In genomic region chr1:193013707-193014106, GRCh38 we compare ENCODE assay signal across 17 cellular contexts. TPM values are rescaled to one million over a fixed set of nuclear protein-coding genes. Genes with fewer than 3 reads are reported as not detected.
A peak's percentile ranks its signal among the peaks of the same experiment; 100 is the strongest.
DNase-seq lines count a peak whose midpoint lies in the region; ATAC-seq, FAIRE-seq and TF ChIP-seq lines count a peak whose summit lies in the region.
"Had no signal": no experiment of that assay in that cellular context is flagged by ENCODE, and none has a peak within 500 bp of the region (broad histone marks: within the 10 kb centered on the region; RNA-seq: fewer than 3 reads in every experiment).

No MANE protein-coding gene starts in this region.

- no peak overlapping the region; the same call in 2 of the 3 replicates for H2BK15ac ChIP-seq in IMR-90 (ENCODE audit: low read depth, low read length)

- no peak overlapping the region for H3K4me3 ChIP-seq in IMR-90 (ENCODE audit: insufficient read depth, low read depth, low read length)
- H3K4me3 ChIP-seq in pancreas, result no peak overlapping the region
- H3K4me3 ChIP-seq: SJCRH30 had no signal

- no peak overlapping the region; the same call in 1 of the 2 replicates for H2AK5ac ChIP-seq in IMR-90 (ENCODE audit: low read depth, low read length)

- H3K36me3 ChIP-seq in IMR-90 (ENCODE audit: control insufficient read depth, insufficient read depth, low read length), result no peaks in the 10 kb centered on the region
- H3K36me3 ChIP-seq in pancreas, result no peaks in the 10 kb centered on the region
- H3K36me3 ChIP-seq: SJCRH30 had no signal

- ATAC-seq in IMR-90 (ENCODE audit: low read depth) (no peak; the same call in 1 of the 2 replicates), left ventricle myocardium superior (peak; percentile 88), pancreas (peak; percentile 61 to 73 (median 65)), HG02623 (IDR thresholded peaks at IDR 0.05; ENCODE audit: unreplicated experiment) (no peak), HG03342 (IDR thresholded peaks at IDR 0.05; ENCODE audit: unreplicated experiment) (no peak)

- 0 out of 2 replicates have a peak overlapping the region, but pooled peaks have one; percentile 2 for H2BK20ac ChIP-seq in IMR-90 (ENCODE audit: low read depth, low read length)

- no peaks in the 10 kb centered on the region for H3K79me1 ChIP-seq in IMR-90 (ENCODE audit: low read depth in 1 of 2, low read length in 2 of 2)

- POLR2A ChIA-PET in IMR-90 (lab: Charles Lee; ENCODE audit: unreplicated experiment), result no interaction called here

- H3K4ac ChIP-seq in IMR-90 (ENCODE audit: low read depth, low read length), result peak overlapping the region; percentile 22; the same call in 1 of the 2 replicates

- H3K27me3 ChIP-seq in IMR-90 (ENCODE audit: control insufficient read depth, insufficient read depth, low read length) (no peaks in the 10 kb centered on the region), pancreas (no peaks in the 10 kb centered on the region)
- H3K27me3 ChIP-seq: SJCRH30 had no signal

- no peak overlapping the region for H2AFZ ChIP-seq in IMR-90 (replicated peaks; ENCODE audit: low read length, poor library complexity)

- H3K14ac ChIP-seq in IMR-90 (replicated peaks; ENCODE audit: low read depth, low read length), result peak overlapping the region; percentile 38; the same call in 1 of the 2 replicates

- in situ Hi-C loops in IMR-90 (cut with MboI; ENCODE audit: low sequenced_read_pairs), result no loop called here

- TF ChIP-seq POLR2A in IMR-90 (IDR thresholded peaks at IDR 0.05; ENCODE audit: low read depth, low read length), result no peak

- H2BK120ac ChIP-seq in IMR-90 (ENCODE audit: low read depth, low read length), result 0 out of 2 replicates have a peak overlapping the region, but pooled peaks have one; percentile 26

- DNase-seq in IMR-90, result no peak
- no peak for DNase-seq in epithelial cell of prostate (ENCODE audit: low read depth, low spot score)
- DNase-seq in left ventricle myocardium superior, result no peak
- peak in 2 of 6 donors; percentile 22 to 23 for DNase-seq in pancreas
- DNase-seq in germinal center (ENCODE audit: low spot score), result no peak
- DNase-seq in NCI-H510A treated with DMSO at 0.1 percent for 48 hours (lab: John Stamatoyannopoulos, UW), result no peak
- DNase-seq: DMS 273 treated with DMSO at 0.1 percent for 48 hours, GDM1, H9, Kasumi-1, MM.1S, NCI-H1105, NCI-H2081 treated with DMSO at 0.1 percent for 48 hours, NCI-H446 treated with DMSO at 0.1 percent for 48 hours, SJCRH30 had no signal

- H3K23ac ChIP-seq in IMR-90 (ENCODE audit: low read depth, low read length), result 0 out of 2 replicates have a peak overlapping the region, but pooled peaks have one; percentile 68

- H2BK5ac ChIP-seq in IMR-90 (ENCODE audit: low read depth, low read length, poor library complexity, severe bottlenecking), result peak overlapping the region; percentile 91

- H4K91ac ChIP-seq in IMR-90 (ENCODE audit: insufficient read depth, low read depth, low read length), result peak overlapping the region; percentile 13; the same call in 1 of the 2 replicates

- H3K9ac ChIP-seq in IMR-90 (ENCODE audit: low read depth, low read length), result no peak overlapping the region

- FAIRE-seq in pancreas (lab: Jason Lieb, UNC), result no peak

- no CpG with 5 or more reads among the region's 7 CpGs for WGBS in IMR-90 (ENCODE audit: extremely low coverage in 2 of 2, insufficient read length in 1 of 2), 2 experiments
- WGBS in pancreas, 2 donors, result 29 to 39% methylated on average over 7 of the region's 7 CpGs

- dilution Hi-C loops in IMR-90 (cut with HindIII; ENCODE audit: low sequenced_read_pairs, unreplicated experiment), result loop anchor here (25.0 kb wide), 2 partner anchors 201 to 526 kb away; partner anchors contain the start of gene RGS2

- H3K18ac ChIP-seq in IMR-90 (ENCODE audit: low read depth, low read length), result peak overlapping the region; percentile 73

- H3K4me1 ChIP-seq in IMR-90 (ENCODE audit: control insufficient read depth, insufficient read depth, low read length), result peaks cover 2% of the 10 kb centered on the region
- peaks cover 1 to 10% (median 6%) of the 10 kb centered on the region in 3 donors for H3K4me1 ChIP-seq in pancreas
- H3K4me1 ChIP-seq: SJCRH30 had no signal

- no peaks in the 10 kb centered on the region for H3K9me1 ChIP-seq in IMR-90 (ENCODE audit: insufficient read depth, low read length)

- no peak overlapping the region for H2AK9ac ChIP-seq in IMR-90 (replicated peaks; ENCODE audit: low read depth, low read length, poor library complexity)

- BruUV-seq in IMR-90 (replicated peaks; lab: Mats Ljungman, UMichigan), result no TSS peak

- peak overlapping the region in 1 of 2 experiments; percentile 8; a peak in 1 of 4 replicates for H4K8ac ChIP-seq in IMR-90 (ENCODE audit: low read depth in 2 of 2, low read length in 2 of 2)

- no peak overlapping the region for H3K56ac ChIP-seq in IMR-90 (ENCODE audit: extremely low read depth, insufficient read depth, low read length)

- intact Hi-C loops in IMR-90 (cut with micrococcal nuclease) (loop anchor here (2.0 kb wide), 1 partner anchor 109 kb away; no protein-coding TSS in a partner anchor), left ventricle myocardium superior (cut with micrococcal nuclease) (no loop called here), pancreas (cut with DNase I) (no loop called here)

- H3K27ac ChIP-seq in IMR-90 (ENCODE audit: insufficient read depth, low read length), result peak overlapping the region; percentile 54; the same call in 1 of the 2 replicates
- H3K27ac ChIP-seq in epithelial cell of prostate, result peak overlapping the region; percentile 23
- H3K27ac ChIP-seq in pancreas, result no peak overlapping the region
- H3K27ac ChIP-seq: SJCRH30 had no signal

- H3K4me2 ChIP-seq in IMR-90 (ENCODE audit: low read depth, low read length), result peak overlapping the region; percentile 66

- TF ChIP-seq RAD21 in IMR-90 (IDR thresholded peaks at IDR 0.05; ENCODE audit: low read length), result no peak

- H3K9me3 ChIP-seq in IMR-90 (ENCODE audit: control insufficient read depth, insufficient read depth, low read length) (no peaks in the 10 kb centered on the region), pancreas (no peaks in the 10 kb centered on the region)
- H3K9me3 ChIP-seq: SJCRH30 had no signal

- CTCF ChIA-PET in IMR-90 (lab: Yijun Ruan, JAX), result interaction anchor here (0.9 kb wide), 1 partner anchor 203 kb away, joined by 4 read pairs; no protein-coding TSS in a partner anchor

- TF ChIP-seq CTCF in IMR-90 (conservative IDR thresholded peaks at IDR 0.05; ENCODE audit: low read depth, low read length) (no peak), pancreas (IDR thresholded peaks at IDR 0.05) (no peak)

- H4K5ac ChIP-seq in IMR-90 (ENCODE audit: low read depth, low read length), result peak overlapping the region; percentile 52

- H4K20me1 ChIP-seq in IMR-90 (ENCODE audit: insufficient read depth, low read length), result no peaks in the 10 kb centered on the region

TF ChIP-seq in IMR-90, 13 proteins besides CTCF, POLR2A, EP300 and RAD21:
- TF ChIP-seq NFE2L2 (IDR thresholded peaks at IDR 0.05; ENCODE audit: low read depth, low read length) (no peak), MXI1 (IDR thresholded peaks at IDR 0.05; ENCODE audit: borderline replicate concordance, low read depth, low read length) (no peak), CHD1 (IDR thresholded peaks at IDR 0.05; ENCODE audit: low read depth, low read length) (no peak), SMC3 (IDR thresholded peaks at IDR 0.05; ENCODE audit: low read depth, low read length) (no peak), USF2 (IDR thresholded peaks at IDR 0.05; ENCODE audit: low read depth, low read length) (no peak), FOS (IDR thresholded peaks at IDR 0.05; ENCODE audit: low read depth, low read length) (no peak), BHLHE40 (IDR thresholded peaks at IDR 0.05; ENCODE audit: low read depth, low read length) (no peak)
TF ChIP-seq in IMR-90: peak in this region for 0.

RNA-seq across cellular contexts. Expression of gene UCHL5, which starts 45.5 kb away (rescaled TPM):
- total RNA-seq in IMR-90 (2012; rRNA removed) (12.9 and 25.8 TPM in 2 replicates), left ventricle myocardium superior (45.3 TPM), pancreas (10 to 100 TPM; 14.8 to 26.8 (median 17.8) TPM)
- polyA plus RNA-seq in IMR-90 (2012; rRNA removed) (15.7 and 18.4 TPM in 2 replicates), pancreas (10 to 100 TPM in 1 of 2 donors, 1 to 10 TPM in 1; 9.8 to 13.5 TPM)
- 3.5 and 9.1 TPM in 2 replicates for polyA plus RNA-seq in IMR-90 (2012; cell fraction: cytosol; rRNA removed)
- polyA plus RNA-seq in IMR-90 (2012; cell fraction: nucleus; rRNA removed; ENCODE audit: low replicate concordance), result 8.0 and 9.8 TPM in 2 replicates

RNA-seq across cellular contexts. Expression of gene RO60, which starts 45.7 kb away (rescaled TPM):
- total RNA-seq in IMR-90 (2012; rRNA removed) (161 and 184 TPM in 2 replicates), left ventricle myocardium superior (51.6 TPM), pancreas (10 to 100 TPM; 14.0 to 31.3 (median 22.7) TPM)
- polyA plus RNA-seq in IMR-90 (2012; rRNA removed) (9.6 and 10.9 TPM in 2 replicates), pancreas (1 to 10 TPM; 4.3 to 5.1 TPM)
- polyA plus RNA-seq in IMR-90 (2012; cell fraction: cytosol; rRNA removed), result 3.3 and 5.7 TPM in 2 replicates
- 6.4 and 10.0 TPM in 2 replicates for polyA plus RNA-seq in IMR-90 (2012; cell fraction: nucleus; rRNA removed; ENCODE audit: low replicate concordance)

Comparison
In these comparisons a context has a peak if more than half of its experiments do, and no peak if none do; other contexts are left out.
1. ATAC-seq: peak in left ventricle myocardium superior (single experiment) and pancreas (4 of 4); none in IMR-90 (single experiment), HG02623 (single experiment) and HG03342 (single experiment).
2. H3K27ac ChIP-seq: peak in IMR-90 (single experiment) and epithelial cell of prostate (single experiment); none in pancreas (0 of 4).